8 cellular contexts compared by ENCODE assay signal in genomic region chr19:1068111-1069001, GRCh38. TPM values are rescaled to one million over a fixed set of nuclear protein-coding genes. Genes with fewer than 3 reads are reported as not detected.
DNase-seq lines count a peak whose midpoint lies in the region; ATAC-seq and TF ChIP-seq lines count a peak whose summit lies in the region.

No MANE protein-coding gene starts in this region.

- TF ChIP-seq CTCF in left lung (IDR thresholded peaks at IDR 0.05) (no peak), vagina (IDR thresholded peaks at IDR 0.05) (no peak)

- peaks cover 10 to 41% of the 10 kb centered on the region in 2 donors for H3K27me3 ChIP-seq in left lung
- H3K27me3 ChIP-seq in vagina: no peaks in the 10 kb centered on the region

- H3K27ac ChIP-seq in left lung (peak overlapping the region; percentile 75 to 92), vagina (peak overlapping the region; percentile 12)

- H3K36me3 ChIP-seq in left lung: peaks cover 0 to 28% of the 10 kb centered on the region in 2 donors
- no peaks in the 10 kb centered on the region for H3K36me3 ChIP-seq in vagina

- intact Hi-C loops in left lung (cut with DNase I) (no loop called here), vagina (cut with DNase I) (no loop called here)

- peak overlapping the region; percentile 95 for H3K4me3 Mint-ChIP-seq in activated T-helper 17 cell treated with anti-CD3 and anti-CD28 coated beads, Interleukin-2, amount 50 U/mL, for 72 hours

- peak; percentile 24 for ATAC-seq in activated T-helper 17 cell treated with anti-CD3 and anti-CD28 coated beads, Interleukin-2, amount 50 U/mL, for 72 hours (replicated peaks)
- no peak for ATAC-seq in left lung

- DNase-seq in stimulated activated CD4-positive, alpha-beta T cell treated with anti-CD3 and anti-CD28 coated beads, Interleukin-2, amount 100 ng/mL, for 4 hours (ENCODE audit: low read depth): peak; percentile 44
- no peak for DNase-seq in stimulated activated CD4-positive, alpha-beta T cell treated with anti-CD3 and anti-CD28 coated beads, Interleukin-12 subunit alpha, Interleukin-12 subunit beta, amount 100 ng/mL, for 4 hours
- DNase-seq in left lung (peak; percentile 68 to 92), vagina (ENCODE audit: extremely low spot score in 2 of 2) (no peak), NCI-H446 (lab: John Stamatoyannopoulos, UW) (no peak), iPS-NIHi7 (ENCODE audit: extremely low spot score) (no peak), NCI-H2196 treated with DMSO at 0.1 percent for 48 hours (lab: John Stamatoyannopoulos, UW; ENCODE audit: unreplicated experiment) (no peak)

- H3K4me1 Mint-ChIP-seq in activated T-helper 17 cell treated with anti-CD3 and anti-CD28 coated beads, Interleukin-2, amount 50 U/mL, for 72 hours: peaks cover 6% of the 10 kb centered on the region

- H3K4me3 ChIP-seq in left lung (peak overlapping the region; percentile 41 to 85), vagina (peak overlapping the region; percentile 41 to 48)

- no peaks in the 10 kb centered on the region for H3K9me3 ChIP-seq in left lung
- no peaks in the 10 kb centered on the region for H3K9me3 ChIP-seq in vagina

- no peaks in the 10 kb centered on the region for H3K9me3 Mint-ChIP-seq in activated T-helper 17 cell treated with anti-CD3 and anti-CD28 coated beads, Interleukin-2, amount 50 U/mL, for 72 hours

- peaks cover 52% of the 10 kb centered on the region for H3K36me3 Mint-ChIP-seq in activated T-helper 17 cell treated with anti-CD3 and anti-CD28 coated beads, Interleukin-2, amount 50 U/mL, for 72 hours (ENCODE audit: low read depth)

- TF ChIP-seq POLR2A in vagina (IDR thresholded peaks at IDR 0.05): no peak

- H3K27ac Mint-ChIP-seq in activated T-helper 17 cell treated with anti-CD3 and anti-CD28 coated beads, Interleukin-2, amount 50 U/mL, for 72 hours: peak overlapping the region; percentile 88

- H3K27me3 Mint-ChIP-seq in activated T-helper 17 cell treated with anti-CD3 and anti-CD28 coated beads, Interleukin-2, amount 50 U/mL, for 72 hours: no peaks in the 10 kb centered on the region

- H3K4me1 ChIP-seq in left lung: peaks cover 6 to 90% of the 10 kb centered on the region in 2 donors
- peaks cover 55% of the 10 kb centered on the region for H3K4me1 ChIP-seq in vagina

RNA-seq across cellular contexts. Expression of gene ARHGAP45, which starts 1.4 kb away (rescaled TPM):
- 100 to 1,000 TPM; 211 to 310 TPM for total RNA-seq in activated T-helper 17 cell treated with anti-CD3 and anti-CD28 coated beads, Interleukin-2, amount 50 U/mL, for 72 hours
- total RNA-seq in left lung: 10 to 100 TPM; 71.1 to 83.8 TPM
- total RNA-seq in vagina: 36.8 TPM

RNA-seq across cellular contexts. Expression of gene POLR2E, which starts 26.8 kb away (rescaled TPM):
- total RNA-seq in activated T-helper 17 cell treated with anti-CD3 and anti-CD28 coated beads, Interleukin-2, amount 50 U/mL, for 72 hours: 100 to 1,000 TPM; 155 to 248 TPM
- total RNA-seq in left lung: 100 to 1,000 TPM; 139 to 160 TPM
- total RNA-seq in vagina: 83.7 TPM

RNA-seq across cellular contexts. Expression of gene ABCA7, which starts 28.4 kb away (rescaled TPM):
- 10 to 100 TPM; 21.8 to 31.2 TPM for total RNA-seq in activated T-helper 17 cell treated with anti-CD3 and anti-CD28 coated beads, Interleukin-2, amount 50 U/mL, for 72 hours
- 10 to 100 TPM; 49.6 to 52.2 TPM for total RNA-seq in left lung
- 29.5 TPM for total RNA-seq in vagina

RNA-seq across cellular contexts. Expression of gene GPX4, which starts 35.4 kb away (rescaled TPM):
- total RNA-seq in activated T-helper 17 cell treated with anti-CD3 and anti-CD28 coated beads, Interleukin-2, amount 50 U/mL, for 72 hours: 100 to 1,000 TPM; 110 to 170 TPM
- total RNA-seq in left lung: 100 to 1,000 TPM; 266 to 365 TPM
- total RNA-seq in vagina: 524 TPM

RNA-seq across cellular contexts. Expression of gene CNN2, which starts 41.9 kb away (rescaled TPM):
- 100 to 1,000 TPM; 152 to 246 TPM for total RNA-seq in activated T-helper 17 cell treated with anti-CD3 and anti-CD28 coated beads, Interleukin-2, amount 50 U/mL, for 72 hours
- total RNA-seq in left lung (100 to 1,000 TPM; 250 to 259 TPM), vagina (76.1 TPM)

Comparison
In these comparisons a context has a peak if more than half of its experiments do, and no peak if none do; other contexts are left out.
1. DNase-seq: peak in stimulated activated CD4-positive, alpha-beta T cell treated with anti-CD3 and anti-CD28 coated beads, Interleukin-2, amount 100 ng/mL, for 4 hours (single experiment) and left lung (2 of 2); none in stimulated activated CD4-positive, alpha-beta T cell treated with anti-CD3 and anti-CD28 coated beads, Interleukin-12 subunit alpha, Interleukin-12 subunit beta, amount 100 ng/mL, for 4 hours (single experiment), vagina (0 of 2), NCI-H446 (0 of 2), iPS-NIHi7 (single experiment) and NCI-H2196 treated with DMSO at 0.1 percent for 48 hours (single experiment).